26 cellular contexts compared by ENCODE assay signal in genomic region chr1:35174225-35174540, GRCh38. TPM values are rescaled to one million over a fixed set of nuclear protein-coding genes. Genes with fewer than 3 reads are reported as not detected.
DNase-seq lines count a peak whose midpoint lies in the region; ATAC-seq, FAIRE-seq and TF ChIP-seq lines count a peak whose summit lies in the region.
"Had no signal": no experiment of that assay in that cellular context is flagged by ENCODE, and none has a peak within 500 bp of the region (broad histone marks: within the 10 kb centered on the region; RNA-seq: fewer than 3 reads in every experiment).

No MANE protein-coding gene starts in this region.

- H3K9me3 ChIP-seq in Karpas-422 (ENCODE audit: low read length) = no peaks in the 10 kb centered on the region
- H3K9me3 ChIP-seq in K562 (replicated peaks; ENCODE audit: control insufficient read depth, insufficient read depth, low read depth, low read length) = no peaks in the 10 kb centered on the region
- no peaks in the 10 kb centered on the region for H3K9me3 ChIP-seq in neural progenitor cell (ENCODE audit: low read depth)
- H3K9me3 ChIP-seq: adrenal gland, BLaER1, colonic mucosa, pancreas, stomach, transverse colon had no signal

- H3K27me3 ChIP-seq in Karpas-422 (ENCODE audit: low read length) (no peaks in the 10 kb centered on the region), K562 (ENCODE audit: control insufficient read depth in 2 of 2, insufficient read depth in 2 of 2, low read length in 2 of 2) (no peaks in the 10 kb centered on the region), neural progenitor cell (no peaks in the 10 kb centered on the region)
- H3K27me3 ChIP-seq: adrenal gland, BLaER1, colonic mucosa, pancreas, stomach, transverse colon had no signal

- TF ChIP-seq RAD21 in K562 (CRISPR knock-in tag; conservative IDR thresholded peaks at IDR 0.05 in 1 of 2, IDR thresholded peaks at IDR 0.05 in 1 of 2) = no peak; a peak in 1 of 4 replicates

- no peak for DNase-seq in activated CD8-positive, alpha-beta T cell treated with anti-CD3 and anti-CD28 coated beads for 36 hours
- no peak for DNase-seq in activated CD8-positive, alpha-beta T cell treated with anti-CD3 and anti-CD28 coated beads, Interleukin-2, amount 10 ng/mL, durations not matched to agents 7 days and 5 days
- DNase-seq in Karpas-422 (peak; percentile 64), K562 (ENCODE audit: extremely low read depth in 1 of 4, low spot score in 3 of 4) (no peak), progenitor cell of endocrine pancreas (ENCODE audit: low spot score, unreplicated experiment) (no peak), islet precursor cell (no peak), neural progenitor cell (ENCODE audit: low spot score) (no peak)
- DNase-seq in activated T-cell treated with anti-CD3 and anti-CD28 coated beads, Interleukin-2, amount 50 U/mL, for 1 hour = no peak
- DNase-seq: activated CD4-positive, alpha-beta T cell treated with anti-CD3 and anti-CD28 coated beads, Interleukin-2, amount 50 U/mL, for 1 hour; activated CD8-positive, alpha-beta memory T cell treated with anti-CD3 and anti-CD28 coated beads, Interleukin-2, amount 50 U/mL, for 4 hours; activated effector memory CD4-positive, alpha-beta T cell treated with Interleukin-2 at 50 U/mL for 16 hours; adrenal gland; colonic mucosa; EL; H7; kidney; mammary epithelial cell; NCI-H1105; NCI-H2029 treated with DMSO at 0.1 percent for 48 hours; pancreas; right cardiac atrium; SHP77 treated with DMSO at 0.1 percent for 48 hours; stomach; transverse colon had no signal

- WGBS in K562 (ENCODE audit: insufficient coverage, low coverage, missing lambda C conversion rate) = 37% methylated on average over 2 of the region's 2 CpGs

- no peak for FAIRE-seq in K562 (lab: Jason Lieb, UNC)
- FAIRE-seq: kidney, pancreas had no signal

- H4K20me1 ChIP-seq in Karpas-422 (ENCODE audit: insufficient read depth, low read depth, low read length) (peaks cover 27% of the 10 kb centered on the region), K562 (replicated peaks; ENCODE audit: control insufficient read depth, insufficient read depth, low read length) (peaks cover 10% of the 10 kb centered on the region), neural progenitor cell (ENCODE audit: low read depth) (peaks cover 58% of the 10 kb centered on the region)

- TF ChIP-seq CTCF in activated CD8-positive, alpha-beta T cell treated with anti-CD3 and anti-CD28 coated beads for 36 hours (IDR thresholded peaks at IDR 0.05) = no peak
- TF ChIP-seq CTCF in K562 (IDR thresholded peaks at IDR 0.05 in 2 of 3, conservative IDR thresholded peaks at IDR 0.05 in 1 of 3; ENCODE audit: insufficient read depth in 2 of 3, low read depth in 1 of 3, low read length in 3 of 3) (no peak), progenitor cell of endocrine pancreas (IDR thresholded peaks at IDR 0.05; ENCODE audit: unreplicated experiment) (no peak), neural progenitor cell (IDR thresholded peaks at IDR 0.05) (no peak)

- no peak overlapping the region for H3K4me2 ChIP-seq in Karpas-422 (ENCODE audit: low read depth, low read length, poor library complexity, severe bottlenecking)
- H3K4me2 ChIP-seq in K562 (ENCODE audit: insufficient read depth, low read length) = no peak overlapping the region
- H3K4me2 ChIP-seq in neural progenitor cell = no peak overlapping the region
- H3K4me2 ChIP-seq: BLaER1, PC-9 had no signal

- peaks cover 9% of the 10 kb centered on the region for H3K4me1 Mint-ChIP-seq in activated CD8-positive, alpha-beta T cell treated with anti-CD3 and anti-CD28 coated beads for 36 hours (ENCODE audit: low read depth)
- peaks cover 4% of the 10 kb centered on the region for H3K4me1 Mint-ChIP-seq in activated CD8-positive, alpha-beta T cell treated with anti-CD3 and anti-CD28 coated beads, Interleukin-2, amount 10 ng/mL, durations not matched to agents 7 days and 5 days (ENCODE audit: low read depth)
- H3K4me1 Mint-ChIP-seq in progenitor cell of endocrine pancreas (ENCODE audit: low read depth) = peaks cover 21% of the 10 kb centered on the region
- no peaks in the 10 kb centered on the region for H3K4me1 Mint-ChIP-seq in neural progenitor cell

- intact Hi-C loops in activated CD8-positive, alpha-beta T cell treated with anti-CD3 and anti-CD28 coated beads for 36 hours (cut with micrococcal nuclease) = no loop called here
- intact Hi-C loops in K562 (cut with micrococcal nuclease) = no loop called here

- peaks cover 42% of the 10 kb centered on the region for H3K36me3 Mint-ChIP-seq in activated CD8-positive, alpha-beta T cell treated with anti-CD3 and anti-CD28 coated beads for 36 hours (ENCODE audit: low read depth)
- H3K36me3 Mint-ChIP-seq in activated CD8-positive, alpha-beta T cell treated with anti-CD3 and anti-CD28 coated beads, Interleukin-2, amount 10 ng/mL, durations not matched to agents 7 days and 5 days (ENCODE audit: low read depth) = peaks cover 43% of the 10 kb centered on the region
- H3K36me3 Mint-ChIP-seq in progenitor cell of endocrine pancreas (ENCODE audit: insufficient read depth) = peaks cover 23% of the 10 kb centered on the region
- peaks cover 24% of the 10 kb centered on the region for H3K36me3 Mint-ChIP-seq in neural progenitor cell

- H3K79me2 ChIP-seq in Karpas-422 (ENCODE audit: low read length) = no peaks in the 10 kb centered on the region
- peaks cover 8% of the 10 kb centered on the region for H3K79me2 ChIP-seq in K562 (ENCODE audit: control insufficient read depth, insufficient read depth, low read length)
- peaks cover 24% of the 10 kb centered on the region for H3K79me2 ChIP-seq in neural progenitor cell (ENCODE audit: low read depth)

- H3K27ac Mint-ChIP-seq in activated CD8-positive, alpha-beta T cell treated with anti-CD3 and anti-CD28 coated beads for 36 hours = peak overlapping the region; percentile 7
- H3K27ac Mint-ChIP-seq in activated CD8-positive, alpha-beta T cell treated with anti-CD3 and anti-CD28 coated beads, Interleukin-2, amount 10 ng/mL, durations not matched to agents 7 days and 5 days = no peak overlapping the region
- H3K27ac Mint-ChIP-seq in progenitor cell of endocrine pancreas (peak overlapping the region; percentile 94), neural progenitor cell (no peak overlapping the region)

- peaks cover 73% of the 10 kb centered on the region for H3F3A ChIP-seq in neural progenitor cell (ENCODE audit: low read depth)

- H3K9ac ChIP-seq in Karpas-422 (ENCODE audit: low read length) (no peak overlapping the region), K562 (ENCODE audit: insufficient read depth in 1 of 2, low read depth in 2 of 2, low read length in 2 of 2) (no peak overlapping the region), neural progenitor cell (no peak overlapping the region)
- H3K9ac ChIP-seq: BLaER1 had no signal

- TF ChIP-seq EP300 in K562 (IDR thresholded peaks at IDR 0.05; ENCODE audit: low read length) = no peak

- H2AFZ ChIP-seq in Karpas-422 (ENCODE audit: low read length) (no peak overlapping the region), K562 (ENCODE audit: low read depth, low read length) (no peak overlapping the region), neural progenitor cell (replicated peaks) (no peak overlapping the region)
- H2AFZ ChIP-seq: PC-9 had no signal

- CTCF ChIA-PET in activated CD8-positive, alpha-beta T cell treated with anti-CD3 and anti-CD28 coated beads for 36 hours (lab: Charles Lee) = no interaction called here
- CTCF ChIA-PET in activated CD8-positive, alpha-beta T cell treated with anti-CD3 and anti-CD28 coated beads, Interleukin-2, amount 10 ng/mL, durations not matched to agents 7 days and 5 days (lab: Charles Lee) = no interaction called here
- CTCF ChIA-PET in K562 (lab: Yijun Ruan, JAX; ENCODE audit: low intra/inter-chr PET ratio) = no interaction called here

- peaks cover 37% of the 10 kb centered on the region for H3K36me3 ChIP-seq in Karpas-422 (ENCODE audit: insufficient read depth, low read length)
- peaks cover 43% of the 10 kb centered on the region for H3K36me3 ChIP-seq in K562 (ENCODE audit: control insufficient read depth, insufficient read depth, low read length)
- peaks cover 34% of the 10 kb centered on the region for H3K36me3 ChIP-seq in neural progenitor cell

- in situ Hi-C loops in K562 (cut with MboI) = no loop called here

- ATAC-seq in activated CD8-positive, alpha-beta T cell treated with anti-CD3 and anti-CD28 coated beads for 36 hours = no peak
- no peak for ATAC-seq in activated CD8-positive, alpha-beta T cell treated with anti-CD3 and anti-CD28 coated beads, Interleukin-2, amount 10 ng/mL, durations not matched to agents 7 days and 5 days
- peak; percentile 3; the same call in 2 of the 3 replicates for ATAC-seq in K562
- ATAC-seq: right cardiac atrium had no signal

- no peaks in the 10 kb centered on the region for H3K9me3 Mint-ChIP-seq in activated CD8-positive, alpha-beta T cell treated with anti-CD3 and anti-CD28 coated beads for 36 hours
- no peaks in the 10 kb centered on the region for H3K9me3 Mint-ChIP-seq in activated CD8-positive, alpha-beta T cell treated with anti-CD3 and anti-CD28 coated beads, Interleukin-2, amount 10 ng/mL, durations not matched to agents 7 days and 5 days (ENCODE audit: insufficient read depth)
- H3K9me3 Mint-ChIP-seq in progenitor cell of endocrine pancreas (ENCODE audit: low read depth) (no peaks in the 10 kb centered on the region), neural progenitor cell (no peaks in the 10 kb centered on the region)

- H3K9me1 ChIP-seq in K562 (ENCODE audit: control insufficient read depth, insufficient read depth, low read length) = no peaks in the 10 kb centered on the region

- no TSS peak for BruUV-seq in K562 (replicated peaks; lab: Mats Ljungman, UMichigan)

- no peaks in the 10 kb centered on the region for H3K27me3 Mint-ChIP-seq in activated CD8-positive, alpha-beta T cell treated with anti-CD3 and anti-CD28 coated beads for 36 hours
- no peaks in the 10 kb centered on the region for H3K27me3 Mint-ChIP-seq in activated CD8-positive, alpha-beta T cell treated with anti-CD3 and anti-CD28 coated beads, Interleukin-2, amount 10 ng/mL, durations not matched to agents 7 days and 5 days (ENCODE audit: low read depth)
- H3K27me3 Mint-ChIP-seq in progenitor cell of endocrine pancreas (no peaks in the 10 kb centered on the region), neural progenitor cell (ENCODE audit: insufficient read depth, low read depth) (peaks cover 4% of the 10 kb centered on the region)

- H3K4me1 ChIP-seq in Karpas-422 (ENCODE audit: low read length) (no peaks in the 10 kb centered on the region), K562 (replicated peaks in 1 of 2; ENCODE audit: control insufficient read depth in 2 of 2, insufficient read depth in 2 of 2, low read length in 2 of 2) (0 out of 5 replicates have a peak, but pooled peaks cover 0 to 4% of the 10 kb centered on the region in 2 experiments), neural progenitor cell (no peaks in the 10 kb centered on the region)
- H3K4me1 ChIP-seq: BLaER1, colonic mucosa had no signal

- no peak overlapping the region for H3K4me3 Mint-ChIP-seq in activated CD8-positive, alpha-beta T cell treated with anti-CD3 and anti-CD28 coated beads for 36 hours
- H3K4me3 Mint-ChIP-seq in activated CD8-positive, alpha-beta T cell treated with anti-CD3 and anti-CD28 coated beads, Interleukin-2, amount 10 ng/mL, durations not matched to agents 7 days and 5 days = no peak overlapping the region
- H3K4me3 Mint-ChIP-seq in progenitor cell of endocrine pancreas (ENCODE audit: low read depth) = no peak overlapping the region
- H3K4me3 Mint-ChIP-seq in neural progenitor cell = no peak overlapping the region

- 0 out of 2 replicates have a peak, but pooled peaks have one; percentile 1 for TF ChIP-seq POLR2A in K562 (conservative IDR thresholded peaks at IDR 0.05)

- H3K27ac ChIP-seq in Karpas-422 (ENCODE audit: low read length) = no peak overlapping the region
- no peak overlapping the region for H3K27ac ChIP-seq in K562 (ENCODE audit: extremely low read depth, low read depth, low read length)
- no peak overlapping the region for H3K27ac ChIP-seq in neural progenitor cell
- H3K27ac ChIP-seq: adrenal gland, BLaER1, colonic mucosa, pancreas, PC-9, stomach, transverse colon had no signal

- H3K9me2 ChIP-seq in Karpas-422 (replicated peaks; ENCODE audit: insufficient read depth, low read length) = no peaks in the 10 kb centered on the region

- POLR2A ChIA-PET in activated CD8-positive, alpha-beta T cell treated with anti-CD3 and anti-CD28 coated beads for 36 hours (lab: Charles Lee) = interaction anchor here (8.2 kb wide), 1 partner anchor 16 kb away, joined by 90 read pairs; no protein-coding TSS in a partner anchor
- POLR2A ChIA-PET in activated CD8-positive, alpha-beta T cell treated with anti-CD3 and anti-CD28 coated beads, Interleukin-2, amount 10 ng/mL, durations not matched to agents 7 days and 5 days (lab: Charles Lee) = no interaction called here
- POLR2A ChIA-PET in K562 (lab: Yijun Ruan, JAX) = interaction anchor here (0.6 to 2.0 kb wide), 4 partner anchors 11 to 695 kb away, joined by 3 to 6 read pairs (median 3); no protein-coding TSS in a partner anchor

- H3K4me3 ChIP-seq in Karpas-422 (ENCODE audit: low read length) (no peak overlapping the region), K562 (no peak overlapping the region), neural progenitor cell (no peak overlapping the region)
- H3K4me3 ChIP-seq: adrenal gland, BLaER1, colonic mucosa, pancreas, PC-9, stomach, transverse colon had no signal

RNA-seq across cellular contexts. Expression of gene SFPQ, which starts 18.8 kb away (rescaled TPM):
- total RNA-seq in activated CD8-positive, alpha-beta T cell treated with anti-CD3 and anti-CD28 coated beads for 36 hours = 100 to 1,000 TPM; 295 to 297 TPM
- total RNA-seq in activated CD8-positive, alpha-beta T cell treated with anti-CD3 and anti-CD28 coated beads, Interleukin-2, amount 10 ng/mL, durations not matched to agents 7 days and 5 days = 100 to 1,000 TPM; 348 to 360 TPM
- total RNA-seq in Karpas-422 (2014; rRNA removed; shearing (Covaris generic); ENCODE audit: low replicate concordance) = 172 and 196 TPM in 2 replicates
- 205 and 671 TPM in 2 replicates for total RNA-seq in K562 (2011; cell fraction: chromatin; rRNA removed; ENCODE audit: low replicate concordance)
- 112 and 137 TPM in 2 replicates for total RNA-seq in K562 (2011; cell fraction: nucleolus; rRNA removed)
- total RNA-seq in K562 (2011; cell fraction: nucleoplasm; rRNA removed) = 370 and 701 TPM in 2 replicates
- 346 and 402 TPM in 2 replicates for total RNA-seq in K562 (2014; rRNA removed)
- 477 and 544 TPM in 2 replicates for total RNA-seq in K562 (2014; rRNA removed; fragmentation: Illumina TruSeq; extraction: Trizol)
- total RNA-seq in K562 (2015; rRNA removed; fragmentation: Illumina TruSeq; extraction: Trizol) = 480 and 510 TPM in 2 replicates
- total RNA-seq in K562 (2021) = 341 and 367 TPM in 2 replicates
- polyA plus RNA-seq in K562 (2011; rRNA removed) = 135 and 164 TPM in 2 replicates
- 48.2 and 57.6 TPM in 2 replicates for polyA plus RNA-seq in K562 (2011; cell fraction: cytosol; rRNA removed)
- polyA plus RNA-seq in K562 (2011; cell fraction: nucleus; rRNA removed) = 222 and 300 TPM in 2 replicates
- 216 and 359 TPM in 2 replicates for polyA plus RNA-seq in K562 (2012)
- polyA plus RNA-seq in K562 (2014; fragmentation: Illumina TruSeq; extraction: Trizol) = 501 and 562 TPM in 2 replicates
- 10 to 100 TPM; 69.7 to 73.4 TPM for polyA plus RNA-seq in K562 (2014; fragmentation: Nextera tagmentation; extraction: Ambion mirVana)
- polyA plus RNA-seq in K562 (2014; rRNA removed) = 266 and 399 TPM in 2 replicates
- polyA minus RNA-seq in K562 (2011; rRNA and poly(A)+ RNA removed) = 261 and 336 TPM in 2 replicates
- polyA minus RNA-seq in K562 (2011; cell fraction: cytosol; rRNA and poly(A)+ RNA removed) = 91.0 and 96.7 TPM in 2 replicates
- 163 and 287 TPM in 2 replicates for polyA minus RNA-seq in K562 (2011; cell fraction: nucleus; rRNA and poly(A)+ RNA removed)
- 651 and 653 TPM in 2 replicates for total RNA-seq in progenitor cell of endocrine pancreas
- 343 and 438 TPM in 2 replicates for total RNA-seq in neural progenitor cell (ENCODE audit: low replicate concordance)

Comparison
In these comparisons a context has a peak if more than half of its experiments do, and no peak if none do; other contexts are left out.
1. H3K27ac Mint-ChIP-seq: peak in activated CD8-positive, alpha-beta T cell treated with anti-CD3 and anti-CD28 coated beads for 36 hours (single experiment) and progenitor cell of endocrine pancreas (single experiment); none in activated CD8-positive, alpha-beta T cell treated with anti-CD3 and anti-CD28 coated beads, Interleukin-2, amount 10 ng/mL, durations not matched to agents 7 days and 5 days (single experiment) and neural progenitor cell (single experiment).